Comparison of ENCODE assay signal across 15 cellular contexts in genomic region chr12:6916426-6917200, GRCh38. TPM values are rescaled to one million over a fixed set of nuclear protein-coding genes. Genes with fewer than 3 reads are reported as not detected.
DNase-seq lines count a peak whose midpoint lies in the region; ATAC-seq, FAIRE-seq and TF ChIP-seq lines count a peak whose summit lies in the region.
"Had no signal": no experiment of that assay in that cellular context is flagged by ENCODE, and none has a peak within 500 bp of the region (broad histone marks: within the 10 kb centered on the region; RNA-seq: fewer than 3 reads in every experiment).

No MANE protein-coding gene starts in this region.

- H3K4me3 ChIP-seq in WERI-Rb-1 (ENCODE audit: low read depth, low read length) = peak overlapping the region; percentile 78
- no peak overlapping the region for H3K4me3 ChIP-seq in kidney (ENCODE audit: low read length in 2 of 2)
- H3K4me3 ChIP-seq in tibial artery = no peak overlapping the region
- H3K4me3 ChIP-seq: cardiac muscle cell, ovary had no signal

- H3K9me3 Mint-ChIP-seq in activated naive CD8-positive, alpha-beta T cell (ENCODE audit: low read depth) = no peaks in the 10 kb centered on the region
- no peaks in the 10 kb centered on the region for H3K9me3 Mint-ChIP-seq in activated naive CD8-positive, alpha-beta T cell treated with anti-CD3 and anti-CD28 coated beads, Interleukin-2, amount 50 U/mL, for 24 hours

- no peak for ATAC-seq in activated naive CD8-positive, alpha-beta T cell treated with anti-CD3 and anti-CD28 coated beads, Interleukin-2, amount 50 U/mL, for 24 hours
- ATAC-seq in HG03521 (IDR thresholded peaks at IDR 0.05; ENCODE audit: unreplicated experiment) = no peak
- ATAC-seq in GM18502 (IDR thresholded peaks at IDR 0.05; ENCODE audit: poor library complexity, unreplicated experiment) = no peak

- H3K9me3 ChIP-seq in WERI-Rb-1 (ENCODE audit: severe bottlenecking) (no peaks in the 10 kb centered on the region), kidney (ENCODE audit: control insufficient read depth in 1 of 2, low read length in 2 of 2) (no peaks in the 10 kb centered on the region), tibial artery (no peaks in the 10 kb centered on the region)
- H3K9me3 ChIP-seq: ovary had no signal

- no peak for DNase-seq in activated naive CD8-positive, alpha-beta T cell treated with anti-CD3 and anti-CD28 coated beads, Interleukin-2, amount 50 U/mL, for 24 hours
- DNase-seq in WERI-Rb-1 (no peak), kidney (peak; percentile 52), tibial artery (peak in 1 of 2 donors; percentile 67), T1000 (lab: John Stamatoyannopoulos, UW) (no peak)
- DNase-seq: AML-193, NCI-H524 had no signal

- TF ChIP-seq CTCF in WERI-Rb-1 (IDR thresholded peaks at IDR 0.05; ENCODE audit: low read depth, low read length) = no peak
- TF ChIP-seq CTCF in kidney (IDR thresholded peaks at IDR 0.05; ENCODE audit: borderline replicate concordance, extremely low read depth, insufficient read depth) = no peak
- TF ChIP-seq CTCF in tibial artery (IDR thresholded peaks at IDR 0.05) = no peak

- H3K27ac ChIP-seq in WERI-Rb-1 (peak overlapping the region; percentile 76; the same call in 1 of the 2 replicates), kidney (ENCODE audit: low read depth in 2 of 2, low read length in 2 of 2) (no peak overlapping the region), tibial artery (peak overlapping the region; percentile 22 to 96)
- H3K27ac ChIP-seq: cardiac muscle cell, ovary had no signal

- H3K4me3 Mint-ChIP-seq in activated naive CD8-positive, alpha-beta T cell = peak overlapping the region; percentile 93
- H3K4me3 Mint-ChIP-seq in activated naive CD8-positive, alpha-beta T cell treated with anti-CD3 and anti-CD28 coated beads, Interleukin-2, amount 50 U/mL, for 24 hours = no peak overlapping the region

- H3K4me1 Mint-ChIP-seq in activated naive CD8-positive, alpha-beta T cell (ENCODE audit: low read depth) = peaks cover 29% of the 10 kb centered on the region
- H3K4me1 Mint-ChIP-seq in activated naive CD8-positive, alpha-beta T cell treated with anti-CD3 and anti-CD28 coated beads, Interleukin-2, amount 50 U/mL, for 24 hours = peaks cover 34% of the 10 kb centered on the region

- FAIRE-seq in kidney (lab: Jason Lieb, UNC) = no peak

- H3K27me3 ChIP-seq in WERI-Rb-1 (ENCODE audit: insufficient read depth, low read depth, severe bottlenecking) = no peaks in the 10 kb centered on the region
- no peaks in the 10 kb centered on the region for H3K27me3 ChIP-seq in tibial artery
- H3K27me3 ChIP-seq: cardiac muscle cell, ovary had no signal

- intact Hi-C loops in kidney (cut with DNase I) (no loop called here), tibial artery (cut with DNase I; ENCODE audit: low total_unique reads) (no loop called here)

- H3K9ac ChIP-seq in kidney (ENCODE audit: low read length in 2 of 2) = no peak overlapping the region

- H3K36me3 Mint-ChIP-seq in activated naive CD8-positive, alpha-beta T cell = peaks cover 2% of the 10 kb centered on the region
- peaks cover 15% of the 10 kb centered on the region for H3K36me3 Mint-ChIP-seq in activated naive CD8-positive, alpha-beta T cell treated with anti-CD3 and anti-CD28 coated beads, Interleukin-2, amount 50 U/mL, for 24 hours (ENCODE audit: low read depth)

- H3K4me1 ChIP-seq in kidney (ENCODE audit: control insufficient read depth in 1 of 2, insufficient read depth in 1 of 2, low read depth in 1 of 2, low read length in 2 of 2) = peaks cover 0 to 6% of the 10 kb centered on the region in 2 donors
- H3K4me1 ChIP-seq in tibial artery = peaks cover 0 to 19% (median 16%) of the 10 kb centered on the region in 4 donors

- H3K27me3 Mint-ChIP-seq in activated naive CD8-positive, alpha-beta T cell = no peaks in the 10 kb centered on the region
- H3K27me3 Mint-ChIP-seq in activated naive CD8-positive, alpha-beta T cell treated with anti-CD3 and anti-CD28 coated beads, Interleukin-2, amount 50 U/mL, for 24 hours = peaks cover 2% of the 10 kb centered on the region

- H3K36me3 ChIP-seq in WERI-Rb-1 (peaks cover 65% of the 10 kb centered on the region), kidney (ENCODE audit: control insufficient read depth in 1 of 2, insufficient read depth in 2 of 2, low read length in 2 of 2) (no peaks in the 10 kb centered on the region), tibial artery (peaks cover 0 to 51% (median 21%) of the 10 kb centered on the region in 3 donors)
- H3K36me3 ChIP-seq: ovary had no signal

- peak overlapping the region; percentile 81 for H3K27ac Mint-ChIP-seq in activated naive CD8-positive, alpha-beta T cell
- H3K27ac Mint-ChIP-seq in activated naive CD8-positive, alpha-beta T cell treated with anti-CD3 and anti-CD28 coated beads, Interleukin-2, amount 50 U/mL, for 24 hours = no peak overlapping the region

RNA-seq across cellular contexts. Expression of gene ENO2, which starts 2.2 kb away (rescaled TPM):
- total RNA-seq in kidney = 35.7 TPM
- polyA plus RNA-seq in kidney (ENCODE audit: insufficient read depth, low read depth, low replicate concordance) = 10.3 TPM

RNA-seq across cellular contexts. Expression of gene ATN1, which starts 11.1 kb away (rescaled TPM):
- 119 TPM for total RNA-seq in kidney
- polyA plus RNA-seq in kidney (ENCODE audit: insufficient read depth, low read depth, low replicate concordance) = 34.2 TPM

RNA-seq across cellular contexts. Expression of gene LRRC23, which starts 12.0 kb away (rescaled TPM):
- total RNA-seq in kidney = 16.6 TPM
- 19.7 TPM for polyA plus RNA-seq in kidney (ENCODE audit: insufficient read depth, low read depth, low replicate concordance)

RNA-seq across cellular contexts. Expression of gene RNU7-1, which starts 27.0 kb away (rescaled TPM):
- not detected for total RNA-seq in kidney
- not detected for polyA plus RNA-seq in kidney (ENCODE audit: insufficient read depth, low read depth, low replicate concordance)
- total RNA-seq: cardiac muscle cell, Daoy, epithelial cell of proximal tubule, lower leg skin, ovary had no signal
- polyA plus RNA-seq: cardiac muscle cell, ovary had no signal

RNA-seq across cellular contexts. Expression of gene C12orf57, which starts 27.2 kb away (rescaled TPM):
- 175 TPM for total RNA-seq in kidney
- 336 TPM for polyA plus RNA-seq in kidney (ENCODE audit: insufficient read depth, low read depth, low replicate concordance)

Comparison
In these comparisons a context has a peak if more than half of its experiments do, and no peak if none do; other contexts are left out.
1. H3K27ac ChIP-seq: peak in WERI-Rb-1 (single experiment) and tibial artery (2 of 2); none in kidney (0 of 2).